ENCODE assay signal across 10 cellular contexts in the genomic region with DNA sequence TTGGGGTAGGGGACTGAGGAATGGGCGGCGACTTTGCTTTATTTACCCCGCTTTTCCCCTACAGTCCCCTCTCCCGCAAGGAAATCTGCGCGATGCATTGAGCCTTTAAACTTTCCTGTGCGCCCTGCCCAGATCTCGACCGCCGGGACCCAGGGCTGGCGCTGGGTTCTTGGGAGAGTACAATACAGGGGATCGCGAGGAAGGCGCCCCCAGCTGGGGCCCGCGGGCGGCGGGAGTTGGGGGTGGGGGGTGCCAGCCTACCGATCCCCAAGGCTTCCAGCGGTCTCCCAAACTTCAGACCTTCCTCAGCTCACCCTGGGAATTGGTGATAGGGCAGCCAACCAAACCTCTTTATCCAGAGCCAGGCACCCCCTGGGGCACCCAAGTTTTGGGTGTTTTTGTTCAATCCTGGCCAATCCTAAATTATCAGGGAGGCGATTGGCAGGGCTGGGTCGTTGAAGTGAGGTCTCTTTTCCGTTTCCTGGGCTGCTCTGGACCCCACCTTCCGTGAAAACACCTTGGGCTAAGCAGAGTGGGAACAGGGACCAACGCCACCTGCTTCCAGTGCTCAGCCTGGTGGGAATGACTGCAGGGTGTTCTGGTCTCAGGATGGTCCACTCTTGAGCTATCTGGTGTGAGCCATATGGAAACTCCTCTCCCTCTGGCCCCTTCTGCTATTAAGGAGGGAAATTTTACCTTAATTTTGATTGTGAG. TPM values are rescaled to one million over a fixed set of nuclear protein-coding genes. Genes with fewer than 3 reads are reported as not detected.
DNase-seq lines count a peak whose midpoint lies in the region; ATAC-seq and TF ChIP-seq lines count a peak whose summit lies in the region.
"Had no signal": no experiment of that assay in that cellular context is flagged by ENCODE, and none has a peak within 500 bp of the region (broad histone marks: within the 10 kb centered on the region; RNA-seq: fewer than 3 reads in every experiment).

No MANE protein-coding gene starts in this region.

- peak; percentile 33 for DNase-seq in NCI-H748 (lab: John Stamatoyannopoulos, UW; ENCODE audit: unreplicated experiment)
- DNase-seq in NCI-H748 treated with DMSO at 0.1 percent for 48 hours (lab: John Stamatoyannopoulos, UW): no peak
- peak in 1 of 2 experiments; percentile 53 for DNase-seq in mesothelial cell of epicardium (ENCODE audit: low spot score in 2 of 2, unreplicated experiment in 2 of 2)
- DNase-seq in upper lobe of right lung: no peak
- no peak for DNase-seq in SKM-1 treated with dmso at 0.1 percent for 144 hours (lab: John Stamatoyannopoulos, UW; ENCODE audit: unreplicated experiment)
- DNase-seq: activated T-cell treated with anti-CD3 and anti-CD28 coated beads, Interleukin-2, amount 50 U/mL, for 24 hours; RPMI8226 had no signal

- H3K9me3 ChIP-seq in ectodermal cell (ENCODE audit: control insufficient read depth, low read length): peaks cover 5% of the 10 kb centered on the region
- H3K9me3 ChIP-seq in upper lobe of right lung: no peaks in the 10 kb centered on the region

- 5% methylated on average over 25 of the region's 25 CpGs for WGBS in ectodermal cell, 2 experiments

- H3K4me3 ChIP-seq in ectodermal cell (ENCODE audit: insufficient read depth, low read depth, low read length) (peak overlapping the region; percentile 75), upper lobe of right lung (peak overlapping the region; percentile 65)

- H3K4me1 Mint-ChIP-seq in mesothelial cell of epicardium: peaks cover 22% of the 10 kb centered on the region

- H3K4me1 ChIP-seq in ectodermal cell (ENCODE audit: control insufficient read depth, insufficient read depth, low read length) (peaks cover 12% of the 10 kb centered on the region), upper lobe of right lung (peaks cover 36% of the 10 kb centered on the region)

- no peak for ATAC-seq in upper lobe of right lung
- ATAC-seq in HG02678 (IDR thresholded peaks at IDR 0.05; ENCODE audit: unreplicated experiment): no peak
- no peak for ATAC-seq in HG02884 (IDR thresholded peaks at IDR 0.05; ENCODE audit: unreplicated experiment)

- no peak overlapping the region for H3K27ac Mint-ChIP-seq in mesothelial cell of epicardium
- H3K27ac Mint-ChIP-seq: activated T-cell treated with anti-CD3 and anti-CD28 coated beads, Interleukin-2, amount 50 U/mL, for 24 hours had no signal

- peak overlapping the region; percentile 72 for H3K4me3 Mint-ChIP-seq in mesothelial cell of epicardium
- H3K4me3 Mint-ChIP-seq: activated T-cell treated with anti-CD3 and anti-CD28 coated beads, Interleukin-2, amount 50 U/mL, for 24 hours had no signal

- H3K27me3 ChIP-seq in ectodermal cell (ENCODE audit: control insufficient read depth, insufficient read depth, low read length, poor library complexity, severe bottlenecking): peaks cover 17% of the 10 kb centered on the region
- H3K27me3 ChIP-seq in upper lobe of right lung: peaks cover 15% of the 10 kb centered on the region

- peaks cover 7% of the 10 kb centered on the region for H3K36me3 Mint-ChIP-seq in mesothelial cell of epicardium

- H3K36me3 ChIP-seq in ectodermal cell (ENCODE audit: control insufficient read depth, insufficient read depth, low read length) (no peaks in the 10 kb centered on the region), upper lobe of right lung (no peaks in the 10 kb centered on the region)

- H3K27ac ChIP-seq in ectodermal cell (ENCODE audit: insufficient read depth, low read depth, low read length, poor library complexity, severe bottlenecking) (no peak overlapping the region), upper lobe of right lung (peak overlapping the region; percentile 87)

- intact Hi-C loops in upper lobe of right lung (cut with DNase I): no loop called here

- peaks cover 8% of the 10 kb centered on the region for H3K27me3 Mint-ChIP-seq in mesothelial cell of epicardium (ENCODE audit: low read depth)

- peaks cover 9% of the 10 kb centered on the region for H3K9me3 Mint-ChIP-seq in mesothelial cell of epicardium

- TF ChIP-seq CTCF in mesothelial cell of epicardium (IDR thresholded peaks at IDR 0.05; ENCODE audit: unreplicated experiment) (no peak), upper lobe of right lung (IDR thresholded peaks at IDR 0.05) (no peak)

RNA-seq across cellular contexts. Expression of gene DAB2IP, which starts 51.4 kb away (rescaled TPM):
- polyA plus RNA-seq in ectodermal cell (2013, experiment 1 of 4): 49.0 TPM
- 52.7 TPM for polyA plus RNA-seq in ectodermal cell (2013, experiment 2 of 4)
- polyA plus RNA-seq in ectodermal cell (2013, experiment 3 of 4): 38.8 TPM
- polyA plus RNA-seq in ectodermal cell (2013, experiment 4 of 4): 43.0 TPM
- total RNA-seq in mesothelial cell of epicardium (71.1 to 76.5 TPM (median 75.7 TPM) in 3 replicates), upper lobe of right lung (81.6 TPM)
